ENCODE assay signal across 27 cellular contexts in the genomic region with DNA sequence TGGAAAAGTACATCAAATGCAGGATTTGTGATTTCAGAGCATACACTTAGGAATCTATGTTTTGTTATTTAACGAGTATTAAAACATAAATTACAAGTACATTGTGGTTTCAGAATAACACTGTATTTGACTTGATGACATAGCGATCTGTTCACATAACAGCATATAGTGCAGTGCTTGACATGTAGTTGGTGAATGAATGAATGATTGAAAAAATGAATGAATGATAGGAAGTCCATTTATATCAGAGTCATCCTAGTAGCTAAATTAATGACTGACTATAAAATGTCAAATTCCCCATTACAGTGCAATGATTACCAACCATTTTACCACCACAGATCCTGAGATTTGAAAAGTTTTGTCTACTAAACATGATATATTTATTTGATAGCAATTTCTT.
"Had no signal": no experiment of that assay in that cellular context is flagged by ENCODE, and none has a peak within 500 bp of the region (broad histone marks: within the 10 kb centered on the region; RNA-seq: fewer than 3 reads in every experiment).

No MANE protein-coding gene starts in this region.

- H3K27me3 Mint-ChIP-seq: T-cell had no signal

- H3K4me3 ChIP-seq: MG63, Peyer's patch had no signal

- H3K4me3 Mint-ChIP-seq: T-cell had no signal

- H3K36me3 ChIP-seq: MG63, Peyer's patch had no signal

- H3K4me1 Mint-ChIP-seq: T-cell had no signal

- ATAC-seq: HepG2, PC-3, T-cell had no signal

- H3K4me1 ChIP-seq: Peyer's patch had no signal

- H3K4me2 ChIP-seq: SK-N-SH had no signal

- H3K27me3 ChIP-seq: MG63, Peyer's patch had no signal

- H3K9ac ChIP-seq: SK-N-SH had no signal

- H3K36me3 Mint-ChIP-seq: T-cell had no signal

- H3K9me3 ChIP-seq: MG63, Peyer's patch, SK-N-SH had no signal

- FAIRE-seq: HepG2 had no signal

- H3K27ac Mint-ChIP-seq: T-cell had no signal

- DNase-seq: Karpas-422; KG1; MG63; NCI-H1092; NCI-H1105 treated with DMSO at 0.1 percent for 48 hours; NCI-H1417 treated with DMSO at 0.1 percent for 48 hours; NCI-H146; NCI-H1694 treated with DMSO at 0.1 percent for 48 hours; NCI-H1930; NCI-H2081; NCI-H2107; NCI-H2171; NCI-H226; NCI-H446; NCI-H510A; NCI-H524 treated with DMSO at 0.1 percent for 48 hours; NCI-H69; NCI-H774; NK-92 treated with Interleukin-12 subunit alpha and Interleukin-12 subunit beta, amount 100 ng/mL, for 24 hours; PC-3; Peyer's patch; Right ventricle myocardium superior; SIG-M5; SK-N-SH; SW 1271; T-cell had no signal
